ENCODE assay signal across 20 cellular contexts in the genomic region with DNA sequence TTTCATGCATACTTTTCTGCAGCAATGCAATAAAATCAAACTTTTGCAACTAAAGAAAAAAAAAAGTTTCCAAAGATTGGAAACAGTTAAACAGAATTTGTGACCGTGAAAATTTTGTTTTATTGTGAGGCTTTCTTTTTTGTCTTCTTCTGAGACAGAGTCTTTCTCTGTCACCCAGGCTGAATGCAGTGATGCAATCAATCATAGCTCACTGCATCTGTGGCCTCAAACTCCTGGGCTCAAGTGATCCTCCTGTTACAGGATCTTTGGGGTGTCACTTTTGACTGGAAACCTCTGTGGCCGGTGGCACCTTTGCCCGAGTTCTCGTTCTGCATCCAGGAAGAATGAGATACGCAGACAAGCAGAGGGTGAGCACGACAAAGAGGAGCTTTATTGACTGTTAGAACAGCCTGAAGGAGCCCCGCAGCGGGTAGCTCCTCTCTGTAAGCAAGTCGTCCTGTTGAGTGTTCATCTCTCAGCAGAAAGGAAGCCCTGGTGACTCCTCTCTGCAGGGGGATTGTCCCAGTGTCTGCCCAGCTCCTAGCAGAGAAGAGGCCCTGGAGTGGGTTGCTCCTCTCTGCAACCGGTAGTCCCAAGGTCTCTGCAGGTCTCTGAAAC. TPM values are rescaled to one million over a fixed set of nuclear protein-coding genes. Genes with fewer than 3 reads are reported as not detected.
DNase-seq lines count a peak whose midpoint lies in the region; ATAC-seq, FAIRE-seq and TF ChIP-seq lines count a peak whose summit lies in the region.
"Had no signal": no experiment of that assay in that cellular context is flagged by ENCODE, and none has a peak within 500 bp of the region (broad histone marks: within the 10 kb centered on the region; RNA-seq: fewer than 3 reads in every experiment).

No MANE protein-coding gene starts in this region.

- TF ChIP-seq CTCF in HepG2 (CRISPR knock-in tag; IDR thresholded peaks at IDR 0.05) = no peak
- TF ChIP-seq CTCF in right lobe of liver (IDR thresholded peaks at IDR 0.05) = no peak
- no peak for TF ChIP-seq CTCF in osteoblast (IDR thresholded peaks at IDR 0.05; ENCODE audit: extremely low read depth, low read depth, low read length)
- no peak for TF ChIP-seq CTCF in uterus (IDR thresholded peaks at IDR 0.05)

- POLR2A ChIA-PET in HepG2 (lab: Yijun Ruan, JAX) = interaction anchor here (0.9 to 2.6 kb wide), 7 partner anchors 13 to 160 kb away, joined by 4 to 20 read pairs (median 5); a partner anchor contains a TSS

- H3K27me3 Mint-ChIP-seq in central memory CD8-positive, alpha-beta T cell = peaks cover 13% of the 10 kb centered on the region

- no peaks in the 10 kb centered on the region for H3K4me1 Mint-ChIP-seq in central memory CD8-positive, alpha-beta T cell
- H3K4me1 Mint-ChIP-seq: IgD-negative memory B cell had no signal

- H2AFZ ChIP-seq in HepG2 (ENCODE audit: low read length) = peak overlapping the region; percentile 50
- H2AFZ ChIP-seq in osteoblast (ENCODE audit: low read length) = peak overlapping the region; percentile 99

- H3K9me3 ChIP-seq in HepG2 (ENCODE audit: low read length) = no peaks in the 10 kb centered on the region
- H3K9me3 ChIP-seq in right lobe of liver = no peaks in the 10 kb centered on the region
- no peaks in the 10 kb centered on the region for H3K9me3 ChIP-seq in osteoblast (ENCODE audit: low read depth, low read length)
- H3K9me3 ChIP-seq in uterus = no peaks in the 10 kb centered on the region
- H3K9me3 ChIP-seq: gastroesophageal sphincter, lower lobe of right lung, vagina had no signal

- FAIRE-seq in HepG2 (lab: Jason Lieb, UNC) = no peak

- H3K4me3 ChIP-seq in HepG2 (replicated peaks in 1 of 3; ENCODE audit: insufficient read depth in 1 of 3, low read depth in 2 of 3, low read length in 3 of 3) (peak overlapping the region in 2 of 3 experiments; percentile 44 to 67; a peak in 3 of 6 replicates), right lobe of liver (no peak overlapping the region), osteoblast (ENCODE audit: insufficient read depth, low read length) (peak overlapping the region; percentile 72), uterus (no peak overlapping the region)
- H3K4me3 ChIP-seq: lower lobe of right lung had no signal

- WGBS in HepG2 (ENCODE audit: low lambda C conversion rate) = 11% methylated on average over 10 of the region's 10 CpGs
- WGBS in right lobe of liver (ENCODE audit: insufficient coverage, low coverage, low lambda C conversion rate, missing lambda C conversion rate) = 84% methylated on average over 7 of the region's 10 CpGs

- no peak overlapping the region for H3K27ac Mint-ChIP-seq in central memory CD8-positive, alpha-beta T cell (ENCODE audit: low read depth)
- H3K27ac Mint-ChIP-seq: activated naive CD4-positive, alpha-beta T cell treated with anti-CD3 and anti-CD28 coated beads, Interleukin-2, amount 50 U/mL, for 72 hours; IgD-negative memory B cell had no signal

- TF ChIP-seq EP300 in HepG2 (IDR thresholded peaks at IDR 0.05; ENCODE audit: low read depth in 2 of 2, low read length in 2 of 2) (no peak), HepG2 (CRISPR knock-in tag; IDR thresholded peaks at IDR 0.05; ENCODE audit: borderline replicate concordance) (no peak)

- no TSS peak for BruUV-seq in HepG2 (replicated peaks; lab: Mats Ljungman, UMichigan)

- peak; percentile 65 for ATAC-seq in HepG2
- no peak for ATAC-seq in right lobe of liver
- ATAC-seq in central memory CD8-positive, alpha-beta T cell (replicated peaks; ENCODE audit: extremely low read depth, poor library complexity, severe bottlenecking) = no peak

- TF ChIP-seq RAD21 in HepG2 (CRISPR knock-in tag; IDR thresholded peaks at IDR 0.05) = no peak

- H4K20me1 ChIP-seq in HepG2 (ENCODE audit: insufficient read depth, low read length) (no peaks in the 10 kb centered on the region), osteoblast (ENCODE audit: insufficient read depth, low read length) (no peaks in the 10 kb centered on the region)

- CTCF ChIA-PET in HepG2 (lab: Yijun Ruan, JAX; ENCODE audit: low intra/inter-chr PET ratio, low total read pairs) = no interaction called here

- no peaks in the 10 kb centered on the region for H3K36me3 Mint-ChIP-seq in central memory CD8-positive, alpha-beta T cell (ENCODE audit: insufficient read depth)
- H3K36me3 Mint-ChIP-seq: activated naive CD4-positive, alpha-beta T cell treated with anti-CD3 and anti-CD28 coated beads, Interleukin-2, amount 50 U/mL, for 72 hours had no signal

- H3K79me2 ChIP-seq in HepG2 (ENCODE audit: insufficient read depth, low read length) = no peaks in the 10 kb centered on the region
- H3K79me2 ChIP-seq in osteoblast (ENCODE audit: insufficient read depth, low read length) = no peaks in the 10 kb centered on the region

- H3K4me3 Mint-ChIP-seq in central memory CD8-positive, alpha-beta T cell = peak overlapping the region; percentile 23
- H3K4me3 Mint-ChIP-seq: IgD-negative memory B cell, neural crest cell had no signal

- H3K9ac ChIP-seq in HepG2 (ENCODE audit: insufficient read depth, low read depth, low read length) = no peak overlapping the region

- no peak overlapping the region for H3K27ac ChIP-seq in HepG2 (ENCODE audit: extremely low read length, insufficient read depth, low read length)
- H3K27ac ChIP-seq in right lobe of liver = no peak overlapping the region
- H3K27ac ChIP-seq in osteoblast (ENCODE audit: low read depth, low read length) = no peak overlapping the region
- H3K27ac ChIP-seq in uterus = peak overlapping the region; percentile 85 to 87
- H3K27ac ChIP-seq: lower lobe of right lung, vagina had no signal

- no peak for TF ChIP-seq POLR2A in HepG2 (IDR thresholded peaks at IDR 0.05; ENCODE audit: insufficient read depth in 1 of 2, low read depth in 2 of 2, low read length in 2 of 2)
- TF ChIP-seq POLR2A in right lobe of liver (IDR thresholded peaks at IDR 0.05) = no peak
- TF ChIP-seq POLR2A in uterus (IDR thresholded peaks at IDR 0.05) = no peak

- intact Hi-C loops in HepG2 (cut with micrococcal nuclease; ENCODE audit: unreplicated experiment) (no loop called here), right lobe of liver (cut with DNase I) (no loop called here), uterus (cut with DNase I; ENCODE audit: low total_unique reads) (no loop called here)

- H3K4me1 ChIP-seq in HepG2 (ENCODE audit: insufficient read depth, low read length) = peaks cover 41% of the 10 kb centered on the region
- H3K4me1 ChIP-seq in right lobe of liver = peaks cover 0 to 11% (median 3%) of the 10 kb centered on the region in 4 donors
- peaks cover 2% of the 10 kb centered on the region for H3K4me1 ChIP-seq in osteoblast (ENCODE audit: insufficient read depth, low read length)
- peaks cover 0 to 4% of the 10 kb centered on the region in 2 donors for H3K4me1 ChIP-seq in uterus
- H3K4me1 ChIP-seq: lower lobe of right lung, vagina had no signal

- in situ Hi-C loops in HepG2 (cut with HindIII; ENCODE audit: extremely low pct_ligation_motif_present, low pct_unique_long_range_greater_than_20kb) = no loop called here

- H3K27me3 ChIP-seq in HepG2 (ENCODE audit: control insufficient read depth in 1 of 2, insufficient read depth in 2 of 2, low read length in 2 of 2) (peaks cover 3 to 27% of the 10 kb centered on the region in 2 experiments; a peak in 4 of 5 replicates), right lobe of liver (no peaks in the 10 kb centered on the region), osteoblast (ENCODE audit: insufficient read depth, low read length) (no peaks in the 10 kb centered on the region), uterus (no peaks in the 10 kb centered on the region)
- H3K27me3 ChIP-seq: vagina had no signal

- H3K36me3 ChIP-seq in HepG2 (replicated peaks in 1 of 2; ENCODE audit: control insufficient read depth in 1 of 2, insufficient read depth in 2 of 2, low read length in 2 of 2) (no peaks in the 10 kb centered on the region), right lobe of liver (no peaks in the 10 kb centered on the region), osteoblast (ENCODE audit: insufficient read depth, low read length) (no peaks in the 10 kb centered on the region), uterus (no peaks in the 10 kb centered on the region)
- H3K36me3 ChIP-seq: lower lobe of right lung, vagina had no signal

- H3K9me3 Mint-ChIP-seq in central memory CD8-positive, alpha-beta T cell = no peaks in the 10 kb centered on the region
- H3K9me3 Mint-ChIP-seq: activated naive CD4-positive, alpha-beta T cell treated with anti-CD3 and anti-CD28 coated beads, Interleukin-2, amount 50 U/mL, for 72 hours; IgD-negative memory B cell had no signal

- DNase-seq in HepG2 (ENCODE audit: low spot score) (no peak), right lobe of liver (no peak), osteoblast (ENCODE audit: insufficient read length, low spot score, missing footprints) (no peak), uterus (no peak), T-helper 2 cell (no peak), SKM-1 treated with dmso at 0.1 percent for 144 hours (lab: John Stamatoyannopoulos, UW; ENCODE audit: unreplicated experiment) (no peak), NOMO-1 treated with DMSO at 0.1 percent for 48 hours (lab: John Stamatoyannopoulos, UW; ENCODE audit: unreplicated experiment) (no peak)
- DNase-seq in central memory CD8-positive, alpha-beta T cell (ENCODE audit: low spot score in 2 of 2) = no peak
- DNase-seq: activated CD4-positive, alpha-beta T cell treated with anti-CD3 and anti-CD28 coated beads for 48 hours; effector CD8-positive, alpha-beta T cell; islet precursor cell; lower lobe of right lung; NCI-H345; Right ventricle myocardium superior; T-helper 1 cell had no signal

- peak overlapping the region; percentile 70 for H3K4me2 ChIP-seq in HepG2 (ENCODE audit: low read depth, low read length)
- peak overlapping the region; percentile 79 for H3K4me2 ChIP-seq in osteoblast (ENCODE audit: insufficient read depth, low read length)

RNA-seq across cellular contexts. Expression of a gene that starts 16.9 kb away (rescaled TPM):
- total RNA-seq in HepG2 (2016; rRNA removed; fragmentation: Illumina TruSeq; extraction: Trizol) (28.8 and 33.1 TPM in 2 replicates), right lobe of liver (10 to 100 TPM in 5 of 6 experiments, 1 to 10 TPM in 1; 9.8 to 24.3 (median 16.8) TPM), osteoblast (24.2 and 24.5 TPM in 2 replicates), uterus (10 to 100 TPM in 3 of 4 donors, 1 to 10 TPM in 1; 9.2 to 78.0 (median 29.1) TPM)
- 48.9 and 49.3 TPM in 2 replicates for total RNA-seq in HepG2 (2016; cell fraction: cytosol; rRNA removed; fragmentation: Illumina TruSeq; extraction: Trizol; ENCODE audit: low read depth)
- total RNA-seq in HepG2 (2016; cell fraction: insoluble cytoplasmic fraction; rRNA removed; fragmentation: Illumina TruSeq; extraction: Trizol) = 29.4 and 32.7 TPM in 2 replicates
- 27.7 and 27.8 TPM in 2 replicates for total RNA-seq in HepG2 (2016; cell fraction: membrane; rRNA removed; fragmentation: Illumina TruSeq; extraction: Trizol)
- 36.5 and 38.3 TPM in 2 replicates for total RNA-seq in HepG2 (2016; cell fraction: nucleus; rRNA removed; fragmentation: Illumina TruSeq; extraction: Trizol)
- polyA plus RNA-seq in HepG2 (2011; rRNA removed) = 29.6 and 31.7 TPM in 2 replicates
- polyA plus RNA-seq in HepG2 (2011; cell fraction: cytosol; rRNA removed) = 18.8 and 19.7 TPM in 2 replicates
- polyA plus RNA-seq in HepG2 (2011; cell fraction: nucleus; rRNA removed) = 88.3 TPM in 2 replicates
- polyA plus RNA-seq in HepG2 (2012) = 20.7 and 25.1 TPM in 2 replicates
- 19.8 and 22.9 TPM in 2 replicates for polyA plus RNA-seq in HepG2 (2016; cell fraction: cytosol; fragmentation: Illumina TruSeq; extraction: Trizol; ENCODE audit: low read depth)
- 37.7 and 40.4 TPM in 2 replicates for polyA plus RNA-seq in HepG2 (2016; cell fraction: insoluble cytoplasmic fraction; fragmentation: Illumina TruSeq; extraction: Trizol; ENCODE audit: low read depth)
- 21.8 and 23.4 TPM in 2 replicates for polyA plus RNA-seq in HepG2 (2016; cell fraction: membrane; fragmentation: Illumina TruSeq; extraction: Trizol; ENCODE audit: low read depth)
- polyA plus RNA-seq in HepG2 (2016; cell fraction: nucleus; fragmentation: Illumina TruSeq; extraction: Trizol; ENCODE audit: insufficient read depth, low read depth) = 90.6 and 92.2 TPM in 2 replicates
- 19.4 and 31.8 TPM in 2 replicates for polyA minus RNA-seq in HepG2 (2011; rRNA and poly(A)+ RNA removed; ENCODE audit: low replicate concordance)
- polyA minus RNA-seq in HepG2 (2011; cell fraction: cytosol; rRNA and poly(A)+ RNA removed) = 6.0 and 7.4 TPM in 2 replicates
- polyA minus RNA-seq in HepG2 (2011; cell fraction: nucleus; rRNA and poly(A)+ RNA removed) = 50.5 and 52.7 TPM in 2 replicates

RNA-seq across cellular contexts. Expression of a gene that starts 19.5 kb away (rescaled TPM):
- total RNA-seq in HepG2 (2016; rRNA removed; fragmentation: Illumina TruSeq; extraction: Trizol) = 59.0 and 82.8 TPM in 2 replicates
- 147 and 163 TPM in 2 replicates for total RNA-seq in HepG2 (2016; cell fraction: cytosol; rRNA removed; fragmentation: Illumina TruSeq; extraction: Trizol; ENCODE audit: low read depth)
- total RNA-seq in HepG2 (2016; cell fraction: insoluble cytoplasmic fraction; rRNA removed; fragmentation: Illumina TruSeq; extraction: Trizol) = 53.8 and 85.2 TPM in 2 replicates
- 185 and 209 TPM in 2 replicates for total RNA-seq in HepG2 (2016; cell fraction: membrane; rRNA removed; fragmentation: Illumina TruSeq; extraction: Trizol)
- 38.9 and 45.1 TPM in 2 replicates for total RNA-seq in HepG2 (2016; cell fraction: nucleus; rRNA removed; fragmentation: Illumina TruSeq; extraction: Trizol)
- polyA plus RNA-seq in HepG2 (2011; rRNA removed) = 19.5 and 25.3 TPM in 2 replicates
- polyA plus RNA-seq in HepG2 (2011; cell fraction: cytosol; rRNA removed) = 16.3 and 30.2 TPM in 2 replicates
- polyA plus RNA-seq in HepG2 (2011; cell fraction: nucleus; rRNA removed) = 53.7 and 55.3 TPM in 2 replicates
- polyA plus RNA-seq in HepG2 (2012) = 15.6 and 22.1 TPM in 2 replicates
- polyA plus RNA-seq in HepG2 (2016; cell fraction: cytosol; fragmentation: Illumina TruSeq; extraction: Trizol; ENCODE audit: low read depth) = 142 and 160 TPM in 2 replicates
- polyA plus RNA-seq in HepG2 (2016; cell fraction: insoluble cytoplasmic fraction; fragmentation: Illumina TruSeq; extraction: Trizol; ENCODE audit: low read depth) = 56.0 and 58.7 TPM in 2 replicates
- 144 and 147 TPM in 2 replicates for polyA plus RNA-seq in HepG2 (2016; cell fraction: membrane; fragmentation: Illumina TruSeq; extraction: Trizol; ENCODE audit: low read depth)
- 73.3 and 84.5 TPM in 2 replicates for polyA plus RNA-seq in HepG2 (2016; cell fraction: nucleus; fragmentation: Illumina TruSeq; extraction: Trizol; ENCODE audit: insufficient read depth, low read depth)
- 0.30 and 12.1 TPM in 2 replicates for polyA minus RNA-seq in HepG2 (2011; rRNA and poly(A)+ RNA removed; ENCODE audit: low replicate concordance)
- 10.4 and 11.7 TPM in 2 replicates for polyA minus RNA-seq in HepG2 (2011; cell fraction: cytosol; rRNA and poly(A)+ RNA removed)
- 3.1 and 4.4 TPM in 2 replicates for polyA minus RNA-seq in HepG2 (2011; cell fraction: nucleus; rRNA and poly(A)+ RNA removed)
- 1 to 10 TPM; 1.7 to 8.3 (median 3.8) TPM for total RNA-seq in right lobe of liver
- total RNA-seq in osteoblast = 1.8 and 4.0 TPM in 2 replicates
- 10 to 100 TPM in 2 of 4 donors, 1 to 10 TPM in 1, not detected in 1; 9.5 to 33.3 (median 10.2) TPM for total RNA-seq in uterus

Comparison
In these comparisons a context has a peak if more than half of its experiments do, and no peak if none do; other contexts are left out.
1. H3K4me3 ChIP-seq: peak in HepG2 (2 of 3) and osteoblast (single experiment); none in right lobe of liver (0 of 3) and uterus (0 of 2).
2. H3K27ac ChIP-seq: peak in uterus (2 of 2); none in HepG2 (single experiment), right lobe of liver (0 of 3) and osteoblast (single experiment).